Comparison of ENCODE assay signal across 22 cellular contexts in the genomic region with DNA sequence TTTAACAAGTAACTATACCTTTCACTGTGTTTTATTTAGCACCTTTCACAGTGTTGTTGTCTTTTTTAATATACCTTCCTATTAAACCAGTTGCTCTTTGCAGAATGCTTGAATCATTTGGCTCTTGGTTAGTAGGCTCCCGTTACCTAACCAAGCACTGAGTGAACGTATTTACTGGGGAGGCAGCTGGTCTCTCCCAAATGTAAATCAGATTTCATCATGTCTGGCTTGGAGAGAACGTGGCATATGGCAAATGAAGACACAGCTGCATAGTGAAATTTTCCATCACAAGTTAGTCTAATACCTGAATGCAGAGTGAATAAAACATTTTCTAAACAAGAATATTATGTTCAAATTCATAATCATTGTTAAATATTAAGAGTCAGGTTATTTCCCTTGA.
A peak's percentile ranks its signal among the peaks of the same experiment; 100 is the strongest.
DNase-seq lines count a peak whose midpoint lies in the region; ATAC-seq lines count a peak whose summit lies in the region.
"Had no signal": no experiment of that assay in that cellular context is flagged by ENCODE, and none has a peak within 500 bp of the region (broad histone marks: within the 10 kb centered on the region; RNA-seq: fewer than 3 reads in every experiment).

No MANE protein-coding gene starts in this region.

- DNase-seq in DMS 273 treated with DMSO at 0.1 percent for 48 hours (lab: John Stamatoyannopoulos, UW) (peak; percentile 96), NCI-H446 treated with DMSO at 0.1 percent for 48 hours (lab: John Stamatoyannopoulos, UW) (peak; percentile 10), cerebellar cortex (ENCODE audit: low spot score) (peak; percentile 50), HCEC 1CT (no peak), NCI-H748 treated with DMSO at 0.1 percent for 48 hours (lab: John Stamatoyannopoulos, UW) (no peak)
- DNase-seq in activated CD8-positive, alpha-beta memory T cell treated with anti-CD3 and anti-CD28 coated beads for 24 hours = no peak
- DNase-seq: CD4-positive, alpha-beta T cell; DND-41; GM23248; H7; KBM-7; MV-4-11; NCI-H1105; NCI-H1436 treated with DMSO at 0.1 percent for 48 hours; NCI-H2029; NCI-H2227 treated with DMSO at 0.1 percent for 48 hours; NCI-H510A; NCI-H774; PC-9; SJCRH30 had no signal

- no peak for ATAC-seq in HG03439 (IDR thresholded peaks at IDR 0.05; ENCODE audit: unreplicated experiment)
- ATAC-seq: Right ventricle myocardium inferior had no signal

Comparison
In these comparisons a context has a peak if more than half of its experiments do, and no peak if none do; other contexts are left out.
1. DNase-seq: peak in DMS 273 treated with DMSO at 0.1 percent for 48 hours (single experiment), NCI-H446 treated with DMSO at 0.1 percent for 48 hours (single experiment) and cerebellar cortex (single experiment); none in HCEC 1CT (single experiment), activated CD8-positive, alpha-beta memory T cell treated with anti-CD3 and anti-CD28 coated beads for 24 hours (single experiment) and NCI-H748 treated with DMSO at 0.1 percent for 48 hours (single experiment).